18 cellular contexts compared by ENCODE assay signal in the genomic region with DNA sequence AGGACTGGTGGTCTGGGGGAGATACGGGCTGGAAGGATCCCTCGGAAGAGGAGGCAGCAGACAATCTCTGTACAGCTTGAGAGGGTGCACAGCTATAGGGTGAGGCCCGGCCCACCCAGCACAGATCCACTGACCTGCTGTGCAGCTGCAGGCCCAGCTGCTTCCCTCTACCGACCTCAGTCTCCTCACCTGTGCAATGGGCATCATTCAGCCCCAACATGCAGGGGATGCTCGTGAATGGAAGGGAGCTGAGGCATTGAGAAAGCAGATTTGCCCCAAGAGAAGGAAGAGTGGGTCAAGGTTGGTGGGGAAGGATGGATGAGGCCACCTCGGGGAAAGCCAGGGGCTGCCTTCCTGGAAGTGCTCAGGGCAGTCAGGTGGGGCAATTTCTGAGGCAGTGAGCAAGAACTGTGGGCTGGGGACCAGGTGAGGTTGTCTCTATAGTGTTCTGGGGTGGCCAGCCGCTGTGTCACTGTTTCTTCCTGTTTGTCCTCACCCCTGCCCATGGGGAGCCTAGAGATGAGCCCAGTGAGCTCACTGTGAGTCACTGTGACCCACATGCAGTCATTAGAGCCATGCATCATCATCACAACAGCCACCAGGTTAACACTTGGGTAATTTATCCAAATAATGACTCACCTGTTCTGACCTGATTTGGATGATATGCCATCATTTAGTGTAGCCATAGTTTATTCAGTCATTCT. TPM values are rescaled to one million over a fixed set of nuclear protein-coding genes. Genes with fewer than 3 reads are reported as not detected.
A peak's percentile ranks its signal among the peaks of the same experiment; 100 is the strongest.
DNase-seq lines count a peak whose midpoint lies in the region; FAIRE-seq and TF ChIP-seq lines count a peak whose summit lies in the region.
"Had no signal": no experiment of that assay in that cellular context is flagged by ENCODE, and none has a peak within 500 bp of the region (broad histone marks: within the 10 kb centered on the region; RNA-seq: fewer than 3 reads in every experiment).

No MANE protein-coding gene starts in this region.

- H3K9me3 ChIP-seq in ascending aorta: no peaks in the 10 kb centered on the region
- H3K9me3 ChIP-seq: HAP-1, upper lobe of right lung had no signal

- no peak overlapping the region for H3K27ac Mint-ChIP-seq in chondrocyte (ENCODE audit: unreplicated experiment)
- H3K27ac Mint-ChIP-seq: IgD-negative memory B cell; T-helper 2 cell treated with Interferon-gamma antibody and Interleukin-4, amounts not matched to agents 5 μg/mL and 100 μg/mL, for 36 hours had no signal

- H3K4me3 Mint-ChIP-seq in chondrocyte (ENCODE audit: unreplicated experiment): no peak overlapping the region
- H3K4me3 Mint-ChIP-seq: T-helper 2 cell treated with Interferon-gamma antibody and Interleukin-4, amounts not matched to agents 5 μg/mL and 100 μg/mL, for 36 hours had no signal

- no peak overlapping the region for H3K4me3 ChIP-seq in ascending aorta
- H3K4me3 ChIP-seq: HAP-1, hepatocyte, upper lobe of right lung had no signal

- no peak overlapping the region for H3K27ac ChIP-seq in epithelial cell of prostate
- no peak overlapping the region for H3K27ac ChIP-seq in ascending aorta
- H3K27ac ChIP-seq: hepatocyte, upper lobe of right lung had no signal

- peak; percentile 96 for FAIRE-seq in RCC 7860 (lab: Jason Lieb, UNC)
- FAIRE-seq: endometrium had no signal

- no peaks in the 10 kb centered on the region for H3K27me3 ChIP-seq in ascending aorta
- H3K27me3 ChIP-seq: hepatocyte, upper lobe of right lung had no signal

- DNase-seq in activated CD8-positive, alpha-beta memory T cell treated with anti-CD3 and anti-CD28 coated beads, Interleukin-2, amount 50 U/mL, for 48 hours: peak; percentile 52
- DNase-seq in activated CD8-positive, alpha-beta memory T cell treated with anti-CD3 and anti-CD28 coated beads for 24 hours: no peak
- DNase-seq in RCC 7860 (ENCODE audit: low spot score): peak; percentile 81
- DNase-seq in epithelial cell of prostate (ENCODE audit: low read depth, low spot score): peak; percentile 58
- DNase-seq in stimulated activated CD4-positive, alpha-beta T cell treated with anti-CD3 and anti-CD28 coated beads, TNF-alpha, amount 100 ng/mL, for 48 hours (ENCODE audit: low read depth in 3 of 3): peak in 2 of 3 donors; percentile 20 to 28
- DNase-seq in ascending aorta (ENCODE audit: low spot score in 2 of 2): no peak
- no peak for DNase-seq in medulla oblongata (ENCODE audit: extremely low spot score)
- DNase-seq in chondrocyte (ENCODE audit: low spot score): no peak
- DNase-seq: DND-41, NCI-H2029 treated with DMSO at 0.1 percent for 48 hours, upper lobe of right lung had no signal

- peaks cover 4% of the 10 kb centered on the region for H3K9me3 Mint-ChIP-seq in chondrocyte (ENCODE audit: low read depth)
- H3K9me3 Mint-ChIP-seq: IgD-negative memory B cell; T-helper 2 cell treated with Interferon-gamma antibody and Interleukin-4, amounts not matched to agents 5 μg/mL and 100 μg/mL, for 36 hours had no signal

- TF ChIP-seq CTCF in ascending aorta (IDR thresholded peaks at IDR 0.05) (no peak), chondrocyte (IDR thresholded peaks at IDR 0.05) (no peak)

- intact Hi-C loops in ascending aorta (cut with DNase I): no loop called here

- H3K4me1 ChIP-seq in ascending aorta: no peaks in the 10 kb centered on the region
- H3K4me1 ChIP-seq: HAP-1, upper lobe of right lung had no signal

- no peaks in the 10 kb centered on the region for H3K36me3 ChIP-seq in ascending aorta
- H3K36me3 ChIP-seq: HAP-1, upper lobe of right lung had no signal

- no peaks in the 10 kb centered on the region for H3K27me3 Mint-ChIP-seq in chondrocyte (ENCODE audit: low read depth)
- H3K27me3 Mint-ChIP-seq: IgD-negative memory B cell had no signal

- no peaks in the 10 kb centered on the region for H3K36me3 Mint-ChIP-seq in chondrocyte (ENCODE audit: low read depth)
- H3K36me3 Mint-ChIP-seq: IgD-negative memory B cell had no signal

- no peaks in the 10 kb centered on the region for H3K4me1 Mint-ChIP-seq in chondrocyte (ENCODE audit: low read depth)
- H3K4me1 Mint-ChIP-seq: IgD-negative memory B cell had no signal

RNA-seq across cellular contexts. Expression of gene XAGE2, which starts 22.2 kb away (rescaled TPM):
- total RNA-seq in ascending aorta (not detected), chondrocyte (not detected in 3 replicates)
- total RNA-seq: mesenteric fat pad, posterior vena cava had no signal

Comparison
In these comparisons a context has a peak if more than half of its experiments do, and no peak if none do; other contexts are left out.
1. DNase-seq: peak in activated CD8-positive, alpha-beta memory T cell treated with anti-CD3 and anti-CD28 coated beads, Interleukin-2, amount 50 U/mL, for 48 hours (single experiment), RCC 7860 (single experiment), epithelial cell of prostate (single experiment) and stimulated activated CD4-positive, alpha-beta T cell treated with anti-CD3 and anti-CD28 coated beads, TNF-alpha, amount 100 ng/mL, for 48 hours (2 of 3); none in activated CD8-positive, alpha-beta memory T cell treated with anti-CD3 and anti-CD28 coated beads for 24 hours (single experiment), ascending aorta (0 of 2), medulla oblongata (single experiment) and chondrocyte (single experiment).